In genomic region chr15:65901836-65902235, GRCh38 we compare ENCODE assay signal across 16 cellular contexts. TPM values are rescaled to one million over a fixed set of nuclear protein-coding genes. Genes with fewer than 3 reads are reported as not detected.
DNase-seq lines count a peak whose midpoint lies in the region; ATAC-seq and TF ChIP-seq lines count a peak whose summit lies in the region.
"Had no signal": no experiment of that assay in that cellular context is flagged by ENCODE, and none has a peak within 500 bp of the region (broad histone marks: within the 10 kb centered on the region; RNA-seq: fewer than 3 reads in every experiment).

No MANE protein-coding gene starts in this region.

- no peak for TF ChIP-seq POLR2A in suprapubic skin (IDR thresholded peaks at IDR 0.05)

- ATAC-seq in GM19397 (IDR thresholded peaks at IDR 0.05; ENCODE audit: unreplicated experiment) (no peak), GM18907 (IDR thresholded peaks at IDR 0.05; ENCODE audit: unreplicated experiment) (no peak)

- no peaks in the 10 kb centered on the region for H3K27me3 ChIP-seq in Loucy (ENCODE audit: insufficient read depth, low read length, poor library complexity, severe bottlenecking)
- H3K27me3 ChIP-seq in suprapubic skin = no peaks in the 10 kb centered on the region
- H3K27me3 ChIP-seq in mesendoderm (ENCODE audit: insufficient read depth, low read length, poor library complexity) = no peaks in the 10 kb centered on the region

- TF ChIP-seq CTCF in Loucy (conservative IDR thresholded peaks at IDR 0.05; ENCODE audit: low read length) (no peak), suprapubic skin (IDR thresholded peaks at IDR 0.05) (no peak)

- no peaks in the 10 kb centered on the region for H3F3A ChIP-seq in Loucy (ENCODE audit: low read depth)

- H2BK5ac ChIP-seq in mesendoderm (ENCODE audit: low read length) = no peak overlapping the region

- no peak for DNase-seq in T-helper 2 cell treated with Interferon-gamma antibody and Interleukin-4, amounts not matched to agents 5 μg/mL and 100 μg/mL, for 36 hours (ENCODE audit: low spot score)
- DNase-seq in T-helper 2 cell = no peak
- no peak for DNase-seq in epithelial cell of prostate (ENCODE audit: low read depth, low spot score)
- DNase-seq in suprapubic skin (ENCODE audit: low spot score in 2 of 2) = no peak
- DNase-seq in mesendoderm = no peak
- DNase-seq: activated gamma-delta T cell treated with Interleukin-2 at 50 U/mL for 16 hours; effector memory CD8-positive, alpha-beta T cell; GM23248; NCI-H1092; NCI-H2029 treated with DMSO at 0.1 percent for 48 hours; stimulated activated CD4-positive, alpha-beta T cell treated with anti-CD3 and anti-CD28 coated beads, Interleukin-4, amount 100 ng/mL, for 24 hours; T-helper 17 cell had no signal

- TF ChIP-seq EP300 in suprapubic skin (IDR thresholded peaks at IDR 0.05) = no peak

- peaks cover 9% of the 10 kb centered on the region for H3K4me1 Mint-ChIP-seq in T-helper 2 cell treated with Interferon-gamma antibody and Interleukin-4, amounts not matched to agents 5 μg/mL and 100 μg/mL, for 36 hours (ENCODE audit: low read depth)

- H4K8ac ChIP-seq in mesendoderm (ENCODE audit: low read depth, low read length) = no peak overlapping the region

- H3K9ac ChIP-seq in Loucy (ENCODE audit: low read depth, low read length, poor library complexity, severe bottlenecking) (no peak overlapping the region), mesendoderm (ENCODE audit: low read length) (no peak overlapping the region)
- H3K9ac ChIP-seq: GM23248 had no signal

- H3K18ac ChIP-seq in mesendoderm (ENCODE audit: low read length) = no peak overlapping the region

- H3K4me1 ChIP-seq in Loucy (ENCODE audit: insufficient read depth, low read length, poor library complexity, severe bottlenecking) (peaks cover 11% of the 10 kb centered on the region), suprapubic skin (peaks cover 38% of the 10 kb centered on the region), mesendoderm (ENCODE audit: control insufficient read depth, low read depth, low read length) (no peaks in the 10 kb centered on the region)

- H4K5ac ChIP-seq in mesendoderm (ENCODE audit: low read length) = no peak overlapping the region

- H3K36me3 Mint-ChIP-seq in T-helper 2 cell treated with Interferon-gamma antibody and Interleukin-4, amounts not matched to agents 5 μg/mL and 100 μg/mL, for 36 hours (ENCODE audit: low read depth) = peaks cover 18% of the 10 kb centered on the region

- 86% methylated on average over 3 of the region's 3 CpGs for WGBS in suprapubic skin
- no CpG with 5 or more reads among the region's 3 CpGs for WGBS in mesendoderm (ENCODE audit: extremely low coverage, insufficient coverage, low lambda C conversion rate)

- H3K4ac ChIP-seq in mesendoderm (ENCODE audit: low read depth, low read length) = no peak overlapping the region

- H3K27ac Mint-ChIP-seq in T-helper 2 cell treated with Interferon-gamma antibody and Interleukin-4, amounts not matched to agents 5 μg/mL and 100 μg/mL, for 36 hours = peak overlapping the region; percentile 7
- H3K27ac Mint-ChIP-seq: effector memory CD8-positive, alpha-beta T cell; progenitor cell of endocrine pancreas; T-helper 17 cell had no signal

- H3K4me3 Mint-ChIP-seq in T-helper 2 cell treated with Interferon-gamma antibody and Interleukin-4, amounts not matched to agents 5 μg/mL and 100 μg/mL, for 36 hours = no peak overlapping the region
- H3K4me3 Mint-ChIP-seq: effector memory CD8-positive, alpha-beta T cell; T-helper 17 cell had no signal

- no peak overlapping the region for H2BK15ac ChIP-seq in mesendoderm (replicated peaks; ENCODE audit: low read depth)

- H4K20me1 ChIP-seq in Loucy (ENCODE audit: insufficient read depth, low read length, poor library complexity, severe bottlenecking) = no peaks in the 10 kb centered on the region

- no peaks in the 10 kb centered on the region for H3K27me3 Mint-ChIP-seq in T-helper 2 cell treated with Interferon-gamma antibody and Interleukin-4, amounts not matched to agents 5 μg/mL and 100 μg/mL, for 36 hours (ENCODE audit: low read depth)
- H3K27me3 Mint-ChIP-seq: effector memory CD8-positive, alpha-beta T cell; progenitor cell of endocrine pancreas; T-helper 17 cell had no signal

- no peak overlapping the region for H2AFZ ChIP-seq in Loucy (ENCODE audit: low read length)
- H2AFZ ChIP-seq: GM23248 had no signal

- H3K4me3 ChIP-seq in Loucy (ENCODE audit: low read length, poor library complexity, severe bottlenecking) (no peak overlapping the region), suprapubic skin (no peak overlapping the region), mesendoderm (ENCODE audit: low read length) (no peak overlapping the region)
- H3K4me3 ChIP-seq: GM23248 had no signal

- H3K79me2 ChIP-seq in Loucy (ENCODE audit: insufficient read depth, low read length) (no peaks in the 10 kb centered on the region), mesendoderm (ENCODE audit: control insufficient read depth, insufficient read depth, low read length) (no peaks in the 10 kb centered on the region)

- H3K56ac ChIP-seq in mesendoderm (ENCODE audit: low read length) = no peak overlapping the region

- H2BK120ac ChIP-seq in mesendoderm (ENCODE audit: low read depth, low read length) = no peak overlapping the region

- H3K79me1 ChIP-seq in mesendoderm (ENCODE audit: low read length) = no peaks in the 10 kb centered on the region

- H3K27ac ChIP-seq in epithelial cell of prostate = peak overlapping the region; percentile 86
- peak overlapping the region; percentile 2 for H3K27ac ChIP-seq in suprapubic skin
- H3K27ac ChIP-seq in mesendoderm (ENCODE audit: low read depth, low read length) = no peak overlapping the region
- H3K27ac ChIP-seq: GM23248 had no signal

- H3K23ac ChIP-seq in mesendoderm (ENCODE audit: low read length) = no peak overlapping the region

- H3K9me3 ChIP-seq in Loucy (ENCODE audit: insufficient read depth, low read depth, low read length) (no peaks in the 10 kb centered on the region), suprapubic skin (no peaks in the 10 kb centered on the region)

- no peaks in the 10 kb centered on the region for H3K9me3 Mint-ChIP-seq in T-helper 2 cell treated with Interferon-gamma antibody and Interleukin-4, amounts not matched to agents 5 μg/mL and 100 μg/mL, for 36 hours
- H3K9me3 Mint-ChIP-seq: effector memory CD8-positive, alpha-beta T cell had no signal

- H3K36me3 ChIP-seq in Loucy (ENCODE audit: insufficient read depth, low read length) = peaks cover 64% of the 10 kb centered on the region; the same call in 1 of the 2 replicates
- peaks cover 31% of the 10 kb centered on the region for H3K36me3 ChIP-seq in suprapubic skin
- H3K36me3 ChIP-seq in mesendoderm (ENCODE audit: control insufficient read depth, insufficient read depth, low read length) = no peaks in the 10 kb centered on the region

- H3K4me2 ChIP-seq in Loucy (ENCODE audit: low read depth, low read length, poor library complexity, severe bottlenecking) (peak overlapping the region; percentile 10), mesendoderm (ENCODE audit: low read length) (no peak overlapping the region)

- H2AK5ac ChIP-seq in mesendoderm (ENCODE audit: low read length) = no peak overlapping the region

- no peaks in the 10 kb centered on the region for H3K9me2 ChIP-seq in Loucy (replicated peaks; ENCODE audit: low read depth, low read length)

RNA-seq across cellular contexts. Expression of gene RAB11A, which starts 32.5 kb away (rescaled TPM):
- 100 to 1,000 TPM; 150 to 650 (median 425) TPM for total RNA-seq in suprapubic skin
- polyA plus RNA-seq in mesendoderm (2013, experiment 1 of 2) = 280 TPM
- 273 TPM for polyA plus RNA-seq in mesendoderm (2013, experiment 2 of 2)
